23 cellular contexts compared by ENCODE assay signal in genomic region chr4:14339715-14340114, GRCh38.
"Had no signal": no experiment of that assay in that cellular context is flagged by ENCODE, and none has a peak within 500 bp of the region (broad histone marks: within the 10 kb centered on the region; RNA-seq: fewer than 3 reads in every experiment).

No MANE protein-coding gene starts in this region.

- H3K27me3 ChIP-seq: dorsolateral prefrontal cortex, esophagus muscularis mucosa, foreskin keratinocyte, gastroesophageal sphincter, heart right ventricle, left lung had no signal

- H3K4me3 Mint-ChIP-seq: mesothelial cell of epicardium had no signal

- H3K9me3 ChIP-seq: esophagus muscularis mucosa, gastroesophageal sphincter, left lung, lower lobe of right lung, mucosa of descending colon had no signal

- H3K27ac Mint-ChIP-seq: mesothelial cell of epicardium, naive B cell had no signal

- H3K4me3 ChIP-seq: coronary artery, dorsolateral prefrontal cortex, esophagus muscularis mucosa, gastroesophageal sphincter, heart right ventricle, left lung, lower lobe of right lung, mucosa of descending colon had no signal

- DNase-seq: dermis blood vessel endothelial cell; dorsolateral prefrontal cortex; effector CD4-positive, alpha-beta T cell; effector memory CD4-positive, alpha-beta T cell; foreskin keratinocyte; heart right ventricle; hippocampal formation; left cardiac atrium; left lung; left ventricle myocardium superior; lower lobe of right lung; mesenchymal stem cell; mucosa of descending colon; naive B cell had no signal

- H3K27me3 Mint-ChIP-seq: naive B cell had no signal

- H3K27ac ChIP-seq: coronary artery, dorsolateral prefrontal cortex, esophagus muscularis mucosa, foreskin keratinocyte, gastroesophageal sphincter, heart right ventricle, left lung, lower lobe of right lung had no signal

- ATAC-seq: foreskin keratinocyte, gastroesophageal sphincter, heart right ventricle, left cardiac atrium, left lung, left ventricle myocardium superior, lower lobe of right lung, mucosa of descending colon had no signal

- H3K36me3 ChIP-seq: esophagus muscularis mucosa, gastroesophageal sphincter, heart right ventricle, left lung, lower lobe of right lung had no signal

- H3K9me3 Mint-ChIP-seq: mesothelial cell of epicardium had no signal

- FAIRE-seq: colon, endothelial cell of umbilical vein, frontal cortex, islet of Langerhans, keratinocyte had no signal

- H3K4me1 ChIP-seq: heart right ventricle, left lung, lower lobe of right lung had no signal

- H3K4me1 Mint-ChIP-seq: mesothelial cell of epicardium had no signal
